8 cellular contexts compared by ENCODE assay signal in the genomic region with DNA sequence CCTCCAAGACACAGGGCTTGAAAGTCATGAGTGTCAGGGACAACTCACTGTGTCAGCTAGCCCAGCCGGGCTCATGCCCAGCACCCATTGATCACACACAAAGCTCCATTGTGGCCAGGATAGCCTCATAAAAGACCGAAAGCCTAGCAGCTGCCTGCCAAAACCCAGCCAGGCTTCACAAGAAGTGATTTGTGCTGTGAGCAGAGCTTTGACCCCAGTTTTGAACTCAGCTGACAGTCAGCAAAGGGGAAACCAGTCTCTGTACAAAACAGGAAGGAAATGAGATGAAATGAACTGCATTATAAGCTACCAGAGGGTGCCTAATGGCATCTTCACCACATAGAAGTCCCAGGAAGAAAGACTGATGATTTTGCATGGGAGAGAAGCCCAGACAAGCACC. TPM values are rescaled to one million over a fixed set of nuclear protein-coding genes. Genes with fewer than 3 reads are reported as not detected.
DNase-seq lines count a peak whose midpoint lies in the region; ATAC-seq, FAIRE-seq and TF ChIP-seq lines count a peak whose summit lies in the region.

No MANE protein-coding gene starts in this region.

- TF ChIP-seq POLR2A in suprapubic skin (IDR thresholded peaks at IDR 0.05), result no peak

- H3K9me3 ChIP-seq in right atrium auricular region (no peaks in the 10 kb centered on the region), suprapubic skin (no peaks in the 10 kb centered on the region), kidney (ENCODE audit: control insufficient read depth in 1 of 2, low read length in 2 of 2) (no peaks in the 10 kb centered on the region)

- H3K4me1 ChIP-seq in right atrium auricular region (peaks cover 0 to 10% of the 10 kb centered on the region in 2 donors), suprapubic skin (peaks cover 44% of the 10 kb centered on the region), kidney (ENCODE audit: control insufficient read depth in 1 of 2, insufficient read depth in 1 of 2, low read depth in 1 of 2, low read length in 2 of 2) (peaks cover 0 to 8% of the 10 kb centered on the region in 2 donors)

- no peak for TF ChIP-seq CTCF in right atrium auricular region (IDR thresholded peaks at IDR 0.05)
- no peak for TF ChIP-seq CTCF in suprapubic skin (IDR thresholded peaks at IDR 0.05)
- no peak for TF ChIP-seq CTCF in kidney (IDR thresholded peaks at IDR 0.05; ENCODE audit: borderline replicate concordance, extremely low read depth, insufficient read depth)

- H3K9me3 Mint-ChIP-seq in T-cell, result no peaks in the 10 kb centered on the region

- peaks cover 15 to 33% of the 10 kb centered on the region in 2 donors for H3K27me3 Mint-ChIP-seq in T-cell

- no peak overlapping the region for H3K9ac ChIP-seq in kidney (ENCODE audit: low read length in 2 of 2)

- H3K27me3 ChIP-seq in right atrium auricular region (peaks cover 0 to 7% of the 10 kb centered on the region in 2 donors), layer of hippocampus (ENCODE audit: control insufficient read depth, insufficient read depth, low read length) (peaks cover 2% of the 10 kb centered on the region), suprapubic skin (peaks cover 20% of the 10 kb centered on the region)

- peak overlapping the region in 1 of 3 donors; percentile 60 for H3K4me3 Mint-ChIP-seq in T-cell

- WGBS in suprapubic skin, result no CpG with 5 or more reads among the region's 2 CpGs

- no peak for TF ChIP-seq EP300 in suprapubic skin (IDR thresholded peaks at IDR 0.05)

- intact Hi-C loops in Right ventricle myocardium superior (cut with DNase I) (no loop called here), kidney (cut with DNase I) (no loop called here)

- H3K4me3 ChIP-seq in right atrium auricular region (no peak overlapping the region), suprapubic skin (no peak overlapping the region), kidney (ENCODE audit: low read length in 2 of 2) (no peak overlapping the region)

- no peaks in the 10 kb centered on the region for H3K36me3 ChIP-seq in right atrium auricular region
- H3K36me3 ChIP-seq in suprapubic skin, result no peaks in the 10 kb centered on the region
- no peaks in the 10 kb centered on the region for H3K36me3 ChIP-seq in kidney (ENCODE audit: control insufficient read depth in 1 of 2, insufficient read depth in 2 of 2, low read length in 2 of 2)

- peaks cover 25 to 38% (median 34%) of the 10 kb centered on the region in 3 donors for H3K4me1 Mint-ChIP-seq in T-cell

- DNase-seq in Right ventricle myocardium superior (peak; percentile 54), right atrium auricular region (ENCODE audit: low spot score) (no peak), T-cell (peak in 4 of 34 experiments; percentile 4 to 17 (median 10)), suprapubic skin (ENCODE audit: low spot score in 2 of 2) (no peak), NCI-H1105 treated with DMSO at 0.1 percent for 48 hours (lab: John Stamatoyannopoulos, UW) (no peak), kidney (no peak)

- FAIRE-seq in kidney (lab: Jason Lieb, UNC), result no peak

- POLR2A ChIA-PET in T-cell (lab: Charles Lee), result no interaction called here

- no peaks in the 10 kb centered on the region for H3K36me3 Mint-ChIP-seq in T-cell

- CTCF ChIA-PET in T-cell (lab: Charles Lee), result interaction anchor here in 1 of 2 donors (0.6 kb wide), 1 partner anchor 141 kb away, joined by 9 read pairs; no protein-coding TSS in a partner anchor

- peak; percentile 71 for ATAC-seq in Right ventricle myocardium superior (ENCODE audit: poor library complexity)
- ATAC-seq in HG03139 (IDR thresholded peaks at IDR 0.05; ENCODE audit: unreplicated experiment), result peak; percentile 49
- ATAC-seq in T-cell (replicated peaks in 1 of 4), result peak; percentile 74 to 79 (median 75)

- no peak overlapping the region for H3K27ac ChIP-seq in right atrium auricular region
- H3K27ac ChIP-seq in layer of hippocampus (ENCODE audit: low read depth, low read length), result peak overlapping the region; percentile 69
- H3K27ac ChIP-seq in suprapubic skin, result peak overlapping the region; percentile 60
- H3K27ac ChIP-seq in kidney (ENCODE audit: low read depth in 2 of 2, low read length in 2 of 2), result no peak overlapping the region

- peak overlapping the region; percentile 48 to 78 for H3K27ac Mint-ChIP-seq in T-cell

RNA-seq across cellular contexts. Expression of gene RUBCNL, which starts 2.9 kb away (rescaled TPM):
- total RNA-seq in Right ventricle myocardium superior, result 0.70 TPM
- total RNA-seq in right atrium auricular region, result 1 to 10 TPM in 1 of 2 donors, under 1 TPM in 1; 0.59 to 1.5 TPM
- total RNA-seq in T-cell, result 10 to 100 TPM in 1 of 5 donors, 1 to 10 TPM in 4; 1.4 to 11.7 (median 2.2) TPM
- 1 to 10 TPM in 3 of 4 donors, under 1 TPM in 1; 0.57 to 3.9 (median 2.5) TPM for total RNA-seq in suprapubic skin
- total RNA-seq in kidney, result 4.6 TPM
- polyA plus RNA-seq in kidney (ENCODE audit: insufficient read depth, low read depth, low replicate concordance), result 0.54 TPM

Comparison
In these comparisons a context has a peak if more than half of its experiments do, and no peak if none do; other contexts are left out.
1. H3K27ac ChIP-seq: peak in layer of hippocampus (single experiment) and suprapubic skin (single experiment); none in right atrium auricular region (0 of 2) and kidney (0 of 2).
2. Peak in every context shown above with its lines, with median percentiles within 50 percentile points of each other: ATAC-seq.